17 cellular contexts compared by ENCODE assay signal in genomic region chr12:47319746-47320145, GRCh38.
DNase-seq lines count a peak whose midpoint lies in the region; ATAC-seq and TF ChIP-seq lines count a peak whose summit lies in the region.
"Had no signal": no experiment of that assay in that cellular context is flagged by ENCODE, and none has a peak within 500 bp of the region (broad histone marks: within the 10 kb centered on the region; RNA-seq: fewer than 3 reads in every experiment).

No MANE protein-coding gene starts in this region.

- H3K27me3 Mint-ChIP-seq in activated T-cell treated with anti-CD3 and anti-CD28 coated beads, Interleukin-2, amount 50 U/mL, for 72 hours (ENCODE audit: low read depth) = no peaks in the 10 kb centered on the region
- no peaks in the 10 kb centered on the region for H3K27me3 Mint-ChIP-seq in activated T-cell treated with anti-CD3 and anti-CD28 coated beads, Interleukin-2, amount 50 U/mL, for 24 hours
- no peaks in the 10 kb centered on the region for H3K27me3 Mint-ChIP-seq in memory B cell
- H3K27me3 Mint-ChIP-seq in activated CD4-positive, alpha-beta memory T cell treated with anti-CD3 and anti-CD28 coated beads for 36 hours = no peaks in the 10 kb centered on the region

- H3K4me3 Mint-ChIP-seq in activated T-cell treated with anti-CD3 and anti-CD28 coated beads, Interleukin-2, amount 50 U/mL, for 72 hours = no peak overlapping the region
- no peak overlapping the region for H3K4me3 Mint-ChIP-seq in activated T-cell treated with anti-CD3 and anti-CD28 coated beads, Interleukin-2, amount 50 U/mL, for 24 hours
- no peak overlapping the region for H3K4me3 Mint-ChIP-seq in memory B cell
- H3K4me3 Mint-ChIP-seq in activated CD4-positive, alpha-beta memory T cell treated with anti-CD3 and anti-CD28 coated beads for 36 hours = no peak overlapping the region

- no peak overlapping the region; the same call in 1 of the 2 replicates for H3K9ac ChIP-seq in OCI-LY3 (ENCODE audit: low read length)

- peaks cover 0 to 4% of the 10 kb centered on the region in 2 donors for H3K36me3 Mint-ChIP-seq in activated T-cell treated with anti-CD3 and anti-CD28 coated beads, Interleukin-2, amount 50 U/mL, for 72 hours (ENCODE audit: insufficient read depth in 2 of 2)
- H3K36me3 Mint-ChIP-seq in activated T-cell treated with anti-CD3 and anti-CD28 coated beads, Interleukin-2, amount 50 U/mL, for 24 hours (ENCODE audit: low read depth) = peaks cover 2% of the 10 kb centered on the region
- no peaks in the 10 kb centered on the region for H3K36me3 Mint-ChIP-seq in memory B cell
- no peaks in the 10 kb centered on the region for H3K36me3 Mint-ChIP-seq in activated CD4-positive, alpha-beta memory T cell treated with anti-CD3 and anti-CD28 coated beads for 36 hours

- 95 to 100% (median 96%) methylated on average over 1 of the region's 1 CpG for WGBS in spleen, 5 donors

- H3K36me3 ChIP-seq in OCI-LY3 (replicated peaks; ENCODE audit: low read depth, low read length) = peaks cover 6% of the 10 kb centered on the region
- no peaks in the 10 kb centered on the region for H3K36me3 ChIP-seq in spleen
- H3K36me3 ChIP-seq: HAP-1 had no signal

- H3K27ac Mint-ChIP-seq in activated T-cell treated with anti-CD3 and anti-CD28 coated beads, Interleukin-2, amount 50 U/mL, for 72 hours = peak overlapping the region; percentile 2
- no peak overlapping the region for H3K27ac Mint-ChIP-seq in activated T-cell treated with anti-CD3 and anti-CD28 coated beads, Interleukin-2, amount 50 U/mL, for 24 hours
- H3K27ac Mint-ChIP-seq in memory B cell = peak overlapping the region; percentile 2
- no peak overlapping the region for H3K27ac Mint-ChIP-seq in activated CD4-positive, alpha-beta memory T cell treated with anti-CD3 and anti-CD28 coated beads for 36 hours

- H3K9me3 ChIP-seq in OCI-LY3 (ENCODE audit: insufficient read depth, low read length) (peaks cover 3% of the 10 kb centered on the region; the same call in 1 of the 2 replicates), spleen (no peaks in the 10 kb centered on the region)
- H3K9me3 ChIP-seq: HAP-1 had no signal

- H3K4me1 Mint-ChIP-seq in activated T-cell treated with anti-CD3 and anti-CD28 coated beads, Interleukin-2, amount 50 U/mL, for 72 hours (ENCODE audit: low read depth) = peaks cover 29% of the 10 kb centered on the region
- H3K4me1 Mint-ChIP-seq in activated T-cell treated with anti-CD3 and anti-CD28 coated beads, Interleukin-2, amount 50 U/mL, for 24 hours (ENCODE audit: low read depth) = peaks cover 42% of the 10 kb centered on the region
- peaks cover 22% of the 10 kb centered on the region for H3K4me1 Mint-ChIP-seq in memory B cell
- peaks cover 32% of the 10 kb centered on the region for H3K4me1 Mint-ChIP-seq in activated CD4-positive, alpha-beta memory T cell treated with anti-CD3 and anti-CD28 coated beads for 36 hours (ENCODE audit: low read depth)

- H3K4me1 ChIP-seq in OCI-LY3 (ENCODE audit: low read length) (peaks cover 39% of the 10 kb centered on the region), spleen (peaks cover 8 to 48% (median 45%) of the 10 kb centered on the region in 6 donors)
- H3K4me1 ChIP-seq: HAP-1 had no signal

- no peaks in the 10 kb centered on the region for H3K79me2 ChIP-seq in OCI-LY3 (ENCODE audit: low read length)

- POLR2A ChIA-PET in activated CD4-positive, alpha-beta memory T cell treated with anti-CD3 and anti-CD28 coated beads for 36 hours (lab: Charles Lee) = interaction anchor here (0.6 kb wide), 1 partner anchor 78 kb away, joined by 3 read pairs; no protein-coding TSS in a partner anchor

- H3K9me3 Mint-ChIP-seq in activated T-cell treated with anti-CD3 and anti-CD28 coated beads, Interleukin-2, amount 50 U/mL, for 72 hours = no peaks in the 10 kb centered on the region
- H3K9me3 Mint-ChIP-seq in activated T-cell treated with anti-CD3 and anti-CD28 coated beads, Interleukin-2, amount 50 U/mL, for 24 hours = peaks cover 9% of the 10 kb centered on the region
- no peaks in the 10 kb centered on the region for H3K9me3 Mint-ChIP-seq in memory B cell
- no peaks in the 10 kb centered on the region for H3K9me3 Mint-ChIP-seq in activated CD4-positive, alpha-beta memory T cell treated with anti-CD3 and anti-CD28 coated beads for 36 hours

- H3K27me3 ChIP-seq in OCI-LY3 (ENCODE audit: low read depth, low read length) (no peaks in the 10 kb centered on the region), spleen (replicated peaks in 1 of 7) (no peaks in the 10 kb centered on the region)

- no peak for DNase-seq in activated T-cell treated with anti-CD3 and anti-CD28 coated beads, Interleukin-2, amount 50 U/mL, for 72 hours
- no peak for DNase-seq in activated T-cell treated with anti-CD3 and anti-CD28 coated beads, Interleukin-2, amount 50 U/mL, for 24 hours
- no peak for DNase-seq in memory B cell (ENCODE audit: low spot score in 2 of 2)
- no peak for DNase-seq in spleen
- DNase-seq in DMS 273 (lab: John Stamatoyannopoulos, UW; ENCODE audit: unreplicated experiment) = no peak
- no peak for DNase-seq in ureter (ENCODE audit: low spot score)
- no peak for DNase-seq in activated CD4-positive, alpha-beta memory T cell treated with anti-CD3 and anti-CD28 coated beads for 36 hours
- DNase-seq: C1 segment of cervical spinal cord, COR-L47, Karpas-422, NCI-H1930, NCI-H2171, NCI-H510A, NCI-H82, SHP77 treated with DMSO at 0.1 percent for 48 hours had no signal

- peak overlapping the region; percentile 49; the same call in 1 of the 2 replicates for H2AFZ ChIP-seq in OCI-LY3 (ENCODE audit: low read depth, low read length)

- intact Hi-C loops in spleen (cut with DNase I; ENCODE audit: low total_unique reads) = no loop called here
- intact Hi-C loops in activated CD4-positive, alpha-beta memory T cell treated with anti-CD3 and anti-CD28 coated beads for 36 hours (cut with micrococcal nuclease) = no loop called here

- CTCF ChIA-PET in activated CD4-positive, alpha-beta memory T cell treated with anti-CD3 and anti-CD28 coated beads for 36 hours (lab: Charles Lee) = interaction anchor here (0.6 to 1.7 kb wide), 3 partner anchors 14 to 249 kb away, joined by 3 to 6 read pairs (median 6); no protein-coding TSS in a partner anchor

- ATAC-seq in activated T-cell treated with anti-CD3 and anti-CD28 coated beads, Interleukin-2, amount 50 U/mL, for 72 hours (replicated peaks in 1 of 2) = no peak
- no peak for ATAC-seq in memory B cell (ENCODE audit: low read depth)

- no peak for TF ChIP-seq POLR2A in spleen (IDR thresholded peaks at IDR 0.05)

- H3K4me3 ChIP-seq in OCI-LY3 (ENCODE audit: low read length) (no peak overlapping the region), spleen (no peak overlapping the region)
- H3K4me3 ChIP-seq: HAP-1 had no signal

- peak overlapping the region; percentile 33 for H3K27ac ChIP-seq in OCI-LY3 (ENCODE audit: low read length)
- H3K27ac ChIP-seq in spleen = peak overlapping the region in 7 of 8 donors; percentile 10 to 89 (median 87)

- H4K20me1 ChIP-seq in OCI-LY3 (ENCODE audit: insufficient read depth, low read length) = no peaks in the 10 kb centered on the region

- H3K4me2 ChIP-seq in OCI-LY3 (ENCODE audit: low read length) = no peak overlapping the region

- TF ChIP-seq CTCF in OCI-LY3 (IDR thresholded peaks at IDR 0.05; ENCODE audit: low read depth, low read length) (no peak), spleen (IDR thresholded peaks at IDR 0.05 in 8 of 11, conservative IDR thresholded peaks at IDR 0.05 in 3 of 11) (no peak)

Comparison
In these comparisons a context has a peak if more than half of its experiments do, and no peak if none do; other contexts are left out.
1. H3K27ac Mint-ChIP-seq: peak in activated T-cell treated with anti-CD3 and anti-CD28 coated beads, Interleukin-2, amount 50 U/mL, for 72 hours (single experiment) and memory B cell (single experiment); none in activated T-cell treated with anti-CD3 and anti-CD28 coated beads, Interleukin-2, amount 50 U/mL, for 24 hours (single experiment) and activated CD4-positive, alpha-beta memory T cell treated with anti-CD3 and anti-CD28 coated beads for 36 hours (single experiment).